Comparison of ENCODE assay signal across 8 cellular contexts in the genomic region with DNA sequence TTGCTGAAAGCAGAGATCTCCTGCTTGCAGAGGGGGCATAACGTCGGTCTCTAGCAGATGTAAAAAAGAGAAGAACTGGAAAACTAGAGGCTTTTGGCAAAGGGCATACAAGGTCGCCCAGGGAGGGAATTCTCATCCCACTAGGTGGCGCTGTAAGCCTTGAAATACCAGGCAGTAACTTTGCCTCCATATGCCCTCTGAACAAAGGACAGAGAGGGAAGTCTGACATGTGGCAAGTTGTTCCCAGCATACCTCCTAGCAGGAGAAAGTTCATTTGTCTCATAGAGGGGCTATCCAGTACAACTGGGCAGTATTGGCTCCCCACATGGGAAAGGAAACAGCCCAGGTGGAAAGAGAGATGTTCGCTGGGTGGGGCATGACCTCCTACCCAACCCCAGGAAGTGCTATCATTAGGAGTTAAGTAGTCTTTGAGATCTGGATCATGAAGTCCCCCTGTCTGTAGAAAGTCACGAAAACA. TPM values are rescaled to one million over a fixed set of nuclear protein-coding genes. Genes with fewer than 3 reads are reported as not detected.
DNase-seq lines count a peak whose midpoint lies in the region; ATAC-seq and TF ChIP-seq lines count a peak whose summit lies in the region.

No MANE protein-coding gene starts in this region.

- POLR2A ChIA-PET in A673 (lab: Charles Lee; ENCODE audit: low non-redundant PET): no interaction called here

- H3K27me3 ChIP-seq in A673 (replicated peaks; ENCODE audit: insufficient read depth, low read depth, low read length, poor library complexity) (no peaks in the 10 kb centered on the region), esophagus muscularis mucosa (no peaks in the 10 kb centered on the region)

- H3K4me1 ChIP-seq in A673 (ENCODE audit: insufficient read depth, low read length, poor library complexity, severe bottlenecking) (no peaks in the 10 kb centered on the region), esophagus muscularis mucosa (no peaks in the 10 kb centered on the region)

- intact Hi-C loops in A673 (cut with micrococcal nuclease; ENCODE audit: unreplicated experiment): no loop called here
- intact Hi-C loops in esophagus muscularis mucosa (cut with DNase I): no loop called here

- peaks cover 25% of the 10 kb centered on the region for H3K36me3 ChIP-seq in A673 (ENCODE audit: insufficient read depth, low read length, poor library complexity, severe bottlenecking)
- H3K36me3 ChIP-seq in esophagus muscularis mucosa: peaks cover 0 to 8% (median 2%) of the 10 kb centered on the region in 4 donors

- TF ChIP-seq EP300 in esophagus muscularis mucosa (IDR thresholded peaks at IDR 0.05): no peak

- H3K4me3 ChIP-seq in A673 (ENCODE audit: low read depth, low read length, poor library complexity, severe bottlenecking) (no peak overlapping the region), esophagus muscularis mucosa (no peak overlapping the region)

- DNase-seq in A673 (ENCODE audit: low spot score) (peak; percentile 59), NOMO-1 treated with dmso at 0.1 percent for 144 hours (lab: John Stamatoyannopoulos, UW; ENCODE audit: unreplicated experiment) (peak; percentile 31), activated T-cell treated with anti-CD3 and anti-CD28 coated beads for 4 hours (peak; percentile 68), germinal center (ENCODE audit: low spot score) (peak; percentile 37), esophagus muscularis mucosa (ENCODE audit: extremely low spot score) (no peak)
- peak; percentile 48 to 65 (median 64) for DNase-seq in stimulated activated CD4-positive, alpha-beta T cell treated with anti-CD3 and anti-CD28 coated beads, TNF-alpha, amount 100 ng/mL, for 48 hours (ENCODE audit: low read depth in 3 of 3)

- TF ChIP-seq CTCF in A673 (conservative IDR thresholded peaks at IDR 0.05; ENCODE audit: low read depth, low read length): peak; percentile 40; the same call in 1 of the 2 replicates
- TF ChIP-seq CTCF in esophagus muscularis mucosa (IDR thresholded peaks at IDR 0.05): peak in 1 of 3 experiments; percentile 38

- ATAC-seq in GM18511 (IDR thresholded peaks at IDR 0.05; ENCODE audit: unreplicated experiment): peak; percentile 25
- ATAC-seq in GM19467 (IDR thresholded peaks at IDR 0.05; ENCODE audit: unreplicated experiment): no peak

- CTCF ChIA-PET in A673 (lab: Charles Lee): no interaction called here

- no peak for TF ChIP-seq POLR2A in esophagus muscularis mucosa (IDR thresholded peaks at IDR 0.05; ENCODE audit: low read depth)

- no TSS peak for BruUV-seq in A673 (replicated peaks; lab: Mats Ljungman, UMichigan)

- 80% methylated on average over 5 of the region's 6 CpGs for WGBS in esophagus muscularis mucosa

- H3K9me3 ChIP-seq in A673 (ENCODE audit: low read depth, low read length, poor library complexity, severe bottlenecking) (peaks cover 70% of the 10 kb centered on the region), esophagus muscularis mucosa (peaks cover 0 to 34% (median 32%) of the 10 kb centered on the region in 4 donors)

- H3K27ac ChIP-seq in A673 (ENCODE audit: low read depth, low read length, poor library complexity, severe bottlenecking): no peak overlapping the region
- no peak overlapping the region for H3K27ac ChIP-seq in esophagus muscularis mucosa (replicated peaks in 1 of 4)

RNA-seq across cellular contexts. Expression of a gene that starts 40.0 kb away (rescaled TPM):
- 18.4 and 18.5 TPM in 2 replicates for total RNA-seq in A673 (2021)
- 10 to 100 TPM in 1 of 4 donors, 1 to 10 TPM in 3; 6.9 to 24.2 (median 9.4) TPM for total RNA-seq in esophagus muscularis mucosa
